2 cellular contexts compared by ENCODE assay signal in the genomic region with DNA sequence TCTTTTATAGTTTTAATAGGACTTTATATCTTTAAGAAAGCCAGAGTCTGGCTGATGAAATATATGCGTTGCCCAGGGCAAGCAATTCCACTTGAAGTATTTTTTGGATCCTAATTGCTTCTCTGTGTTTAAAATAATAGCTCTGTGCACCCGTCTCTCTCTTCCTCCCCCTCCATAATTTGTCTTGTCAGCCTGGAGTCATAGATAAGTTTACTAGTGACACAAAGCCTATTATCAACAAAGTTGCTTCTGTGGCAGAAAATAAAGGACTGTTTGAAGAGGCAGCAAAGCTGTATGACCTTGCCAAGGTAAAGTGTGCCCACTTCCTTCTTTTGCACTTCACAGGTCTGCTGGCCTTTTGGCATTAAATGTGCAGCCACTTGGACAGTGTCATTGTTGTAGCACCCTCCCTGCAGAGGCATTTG.
TF ChIP-seq lines count a peak whose summit lies in the region.

No MANE protein-coding gene starts in this region.

TF ChIP-seq in GM12891, 5 proteins besides CTCF, POLR2A, EP300 and RAD21:
- TF ChIP-seq POLR2AphosphoS5 (IDR thresholded peaks at IDR 0.05; ENCODE audit: low read depth, low read length), result no peak
- TF ChIP-seq SPI1 (IDR thresholded peaks at IDR 0.05; ENCODE audit: low read depth, low read length), result peak; percentile 29; the same call in 1 of the 2 replicates

TF ChIP-seq in GM12878, 131 proteins besides CTCF, POLR2A, EP300 and RAD21:
- TF ChIP-seq IRF4 (IDR thresholded peaks at IDR 0.05; ENCODE audit: low read depth, low read length) (no peak), ZSCAN29 (IDR thresholded peaks at IDR 0.05) (no peak), SPI1 (IDR thresholded peaks at IDR 0.05; ENCODE audit: borderline replicate concordance, insufficient read depth, low read depth, low read length) (0 out of 2 replicates have a peak, but pooled peaks have one; percentile 22), ZNF622 (IDR thresholded peaks at IDR 0.05) (no peak)
- TF ChIP-seq, protein P1, sequence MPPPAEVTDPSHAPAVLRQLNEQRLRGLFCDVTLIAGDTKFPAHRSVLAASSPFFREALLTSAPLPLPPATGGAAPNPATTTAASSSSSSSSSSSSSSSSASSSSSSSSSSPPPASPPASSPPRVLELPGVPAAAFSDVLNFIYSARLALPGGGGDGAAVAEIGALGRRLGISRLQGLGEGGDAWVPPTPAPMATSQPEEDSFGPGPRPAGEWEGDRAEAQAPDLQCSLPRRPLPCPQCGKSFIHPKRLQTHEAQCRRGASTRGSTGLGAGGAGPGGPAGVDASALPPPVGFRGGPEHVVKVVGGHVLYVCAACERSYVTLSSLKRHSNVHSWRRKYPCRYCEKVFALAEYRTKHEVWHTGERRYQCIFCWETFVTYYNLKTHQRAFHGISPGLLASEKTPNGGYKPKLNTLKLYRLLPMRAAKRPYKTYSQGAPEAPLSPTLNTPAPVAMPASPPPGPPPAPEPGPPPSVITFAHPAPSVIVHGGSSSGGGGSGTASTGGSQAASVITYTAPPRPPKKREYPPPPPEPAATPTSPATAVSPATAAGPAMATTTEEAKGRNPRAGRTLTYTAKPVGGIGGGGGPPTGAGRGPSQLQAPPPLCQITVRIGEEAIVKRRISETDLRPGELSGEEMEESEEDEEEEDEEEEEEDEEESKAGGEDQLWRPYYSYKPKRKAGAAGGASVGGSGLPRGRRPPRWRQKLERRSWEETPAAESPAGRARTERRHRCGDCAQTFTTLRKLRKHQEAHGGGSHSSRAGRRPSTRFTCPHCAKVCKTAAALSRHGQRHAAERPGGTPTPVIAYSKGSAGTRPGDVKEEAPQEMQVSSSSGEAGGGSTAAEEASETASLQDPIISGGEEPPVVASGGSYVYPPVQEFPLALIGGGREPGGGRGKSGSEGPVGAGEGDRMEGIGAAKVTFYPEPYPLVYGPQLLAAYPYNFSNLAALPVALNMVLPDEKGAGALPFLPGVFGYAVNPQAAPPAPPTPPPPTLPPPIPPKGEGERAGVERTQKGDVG (CRISPR knock-in tag; IDR thresholded peaks at IDR 0.05), result no peak
